Comparison of ENCODE assay signal across 1 cellular context in the genomic region with DNA sequence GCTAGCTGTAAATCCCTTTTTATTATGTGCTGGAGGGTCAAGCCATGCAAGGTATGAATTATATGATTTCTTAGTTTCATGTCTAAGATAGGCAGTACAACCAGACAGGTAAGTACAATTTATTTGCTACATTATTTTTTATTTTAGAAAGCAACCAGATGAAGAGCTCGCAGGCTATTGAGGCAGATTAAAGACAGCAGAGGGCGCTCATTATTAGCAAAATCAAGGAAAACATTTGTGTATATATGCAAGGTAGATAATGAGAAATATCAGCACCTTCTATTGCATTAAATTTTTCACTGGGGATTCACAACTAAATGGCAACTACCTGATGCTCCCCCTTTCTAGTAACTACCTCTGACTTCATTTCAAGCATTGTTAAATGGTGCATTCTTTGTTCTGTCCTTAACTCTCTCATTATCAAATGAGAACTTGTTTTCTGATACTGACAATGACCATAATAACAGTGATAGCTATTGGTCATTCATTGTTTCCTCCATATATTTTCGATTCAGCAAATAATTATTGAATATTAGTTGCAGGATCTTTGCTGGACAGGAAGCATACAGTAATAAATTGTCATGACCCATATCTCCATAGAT.
TF ChIP-seq lines count a peak whose summit lies in the region.

No MANE protein-coding gene starts in this region.

TF ChIP-seq in HepG2, 621 proteins besides CTCF, POLR2A, EP300 and RAD21:
- peak; percentile 18; the same call in 1 of the 2 replicates for TF ChIP-seq STAG1 (CRISPR knock-in tag; IDR thresholded peaks at IDR 0.05)
- TF ChIP-seq ZNF446 (CRISPR knock-in tag; IDR thresholded peaks at IDR 0.05), result no peak
- TF ChIP-seq PCBP1 (IDR thresholded peaks at IDR 0.05; ENCODE audit: borderline replicate concordance, low read depth, low read length), result no peak
